In genomic region chr1:243227596-243227995, GRCh38 we compare ENCODE assay signal across 28 cellular contexts.
"Had no signal": no experiment of that assay in that cellular context is flagged by ENCODE, and none has a peak within 500 bp of the region (broad histone marks: within the 10 kb centered on the region; RNA-seq: fewer than 3 reads in every experiment).

No MANE protein-coding gene starts in this region.

- FAIRE-seq: colon, endometrium, endothelial cell of umbilical vein, frontal cortex had no signal

- H3K36me3 ChIP-seq: colonic mucosa had no signal

- H3K27me3 ChIP-seq: colonic mucosa, dorsolateral prefrontal cortex, esophagus muscularis mucosa, esophagus squamous epithelium, foreskin keratinocyte, gastrocnemius medialis, gastroesophageal sphincter, heart left ventricle, heart right ventricle had no signal

- H3K4me3 ChIP-seq: colonic mucosa, coronary artery, dorsolateral prefrontal cortex, esophagus muscularis mucosa, esophagus squamous epithelium, gastrocnemius medialis, gastroesophageal sphincter, heart left ventricle, heart right ventricle had no signal

- H3K4me1 ChIP-seq: colonic mucosa, esophagus squamous epithelium, foreskin keratinocyte had no signal

- H3K27ac ChIP-seq: colonic mucosa, coronary artery, epithelial cell of prostate, esophagus muscularis mucosa, esophagus squamous epithelium, foreskin keratinocyte, gastrocnemius medialis, gastroesophageal sphincter, heart left ventricle, heart right ventricle had no signal

- H3K9me3 ChIP-seq: colonic mucosa had no signal

- ATAC-seq: effector memory CD8-positive, alpha-beta T cell; esophagus mucosa; foreskin keratinocyte; gastrocnemius medialis; gastroesophageal sphincter; heart left ventricle; heart right ventricle had no signal

- DNase-seq: colonic mucosa; cortex of kidney; dermis blood vessel endothelial cell; dorsolateral prefrontal cortex; effector CD4-positive, alpha-beta T cell; effector CD8-positive, alpha-beta T cell; effector memory CD4-positive, alpha-beta T cell; effector memory CD8-positive, alpha-beta T cell; endodermal cell; erythroblast; esophagus squamous epithelium; foreskin fibroblast; foreskin keratinocyte; foreskin melanocyte; gastrocnemius medialis; glutamatergic neuron; head of caudate nucleus; heart left ventricle; heart right ventricle had no signal
